In genomic region chr20:61019322-61019721, GRCh38 we compare ENCODE assay signal across 32 cellular contexts.
"Had no signal": no experiment of that assay in that cellular context is flagged by ENCODE, and none has a peak within 500 bp of the region (broad histone marks: within the 10 kb centered on the region; RNA-seq: fewer than 3 reads in every experiment).

No MANE protein-coding gene starts in this region.

- H3K27ac ChIP-seq: dorsolateral prefrontal cortex, epithelial cell of prostate, foreskin keratinocyte, heart right ventricle, left lung, ovary, psoas muscle, skin epidermis, spleen, testis, tibial artery, upper lobe of left lung, uterus had no signal

- H3K9me3 ChIP-seq: left lung, ovary, testis, tibial artery, upper lobe of left lung, uterus had no signal

- H3K4me3 ChIP-seq: dorsolateral prefrontal cortex, heart right ventricle, left lung, ovary, psoas muscle, skin epidermis, spleen, testis, tibial artery, upper lobe of left lung, uterus had no signal

- ATAC-seq: esophagus mucosa; foreskin keratinocyte; heart right ventricle; left cardiac atrium; left lung; naive thymus-derived CD8-positive, alpha-beta T cell; psoas muscle; right cardiac atrium; stimulated activated memory B cell treated with anti-CD40 and anti-IgM and Interleukin-4, amounts not matched to agents 10 μg/mL and 1 μg/mL and 100 μg/mL, for 72 hours; stimulated activated naive CD8-positive, alpha-beta T cell treated with anti-CD3 and anti-CD28 coated beads, Interleukin-15, Interleukin-2, amounts not matched to agents 100 U/mL and 50 U/mL, for 24 hours had no signal

- DNase-seq: dorsolateral prefrontal cortex; effector CD4-positive, alpha-beta T cell; endodermal cell; foreskin keratinocyte; glutamatergic neuron; heart right ventricle; hippocampal formation; left cardiac atrium; mesendoderm; midbrain; naive thymus-derived CD8-positive, alpha-beta T cell; nephron progenitor cell; occipital lobe; ovary; posterior cingulate gyrus; psoas muscle; right cardiac atrium; spleen; stimulated activated CD4-positive, alpha-beta T cell treated with anti-CD3 and anti-CD28 coated beads, Interleukin-4, amount 100 ng/mL, for 4 hours; stimulated activated naive CD8-positive, alpha-beta T cell treated with anti-CD3 and anti-CD28 coated beads, Interleukin-15, Interleukin-2, amounts not matched to agents 100 U/mL and 50 U/mL, for 24 hours; substantia nigra; testis; tibial artery; uterus had no signal

- H3K36me3 ChIP-seq: heart right ventricle, left lung, ovary, spleen, tibial artery, upper lobe of left lung, uterus had no signal

- FAIRE-seq: colon, islet of Langerhans had no signal

- H3K4me1 ChIP-seq: foreskin keratinocyte, heart right ventricle, left lung, psoas muscle, spleen, testis, tibial artery, upper lobe of left lung, uterus had no signal

- H3K27me3 ChIP-seq: foreskin keratinocyte, ovary, testis, upper lobe of left lung, uterus had no signal
